In genomic region chr1:1539310-1540014, GRCh38 we compare ENCODE assay signal across 11 cellular contexts. TPM values are rescaled to one million over a fixed set of nuclear protein-coding genes. Genes with fewer than 3 reads are reported as not detected.
A peak's percentile ranks its signal among the peaks of the same experiment; 100 is the strongest.
DNase-seq lines count a peak whose midpoint lies in the region; ATAC-seq, FAIRE-seq and TF ChIP-seq lines count a peak whose summit lies in the region.
"Had no signal": no experiment of that assay in that cellular context is flagged by ENCODE, and none has a peak within 500 bp of the region (broad histone marks: within the 10 kb centered on the region; RNA-seq: fewer than 3 reads in every experiment).

No MANE protein-coding gene starts in this region.

- POLR2A ChIA-PET in GM12878 (lab: Charles Lee), result no interaction called here

- SMC1A ChIA-PET in GM12878 (lab: Charles Lee; ENCODE audit: uncharacterized antibody, unreplicated experiment), result no interaction called here

- H3K36me3 ChIP-seq in GM12878 (ENCODE audit: control insufficient read depth in 2 of 2, insufficient read depth in 2 of 2, low read length in 1 of 2), result no peaks in the 10 kb centered on the region; a peak in 2 of 4 replicates
- peaks cover 0 to 39% (median 26%) of the 10 kb centered on the region in 5 donors for H3K36me3 ChIP-seq in subcutaneous abdominal adipose tissue (ENCODE audit: control insufficient read depth in 5 of 5, insufficient read depth in 5 of 5, low read length in 5 of 5)

- H3K27ac ChIP-seq in GM12878 (ENCODE audit: control insufficient read depth, insufficient read depth) (no peak overlapping the region), subcutaneous abdominal adipose tissue (ENCODE audit: low read depth, low read length) (no peak overlapping the region)
- H3K27ac ChIP-seq: PC-9 had no signal

- H2AFZ ChIP-seq in GM12878 (ENCODE audit: control insufficient read depth, low read depth, low read length), result no peak overlapping the region
- H2AFZ ChIP-seq: PC-9 had no signal

- no peak for FAIRE-seq in GM12878 (lab: Jason Lieb, UNC)
- FAIRE-seq: A204.1 had no signal

- TF ChIP-seq POLR2A in GM12878 (IDR thresholded peaks at IDR 0.05; ENCODE audit: low read depth, low read length) (no peak), GM18505 (IDR thresholded peaks at IDR 0.05; ENCODE audit: borderline replicate concordance, extremely low read depth, insufficient read depth, insufficient read length) (no peak)

- no peaks in the 10 kb centered on the region for H3K27me3 ChIP-seq in GM12878 (replicated peaks in 1 of 2; ENCODE audit: control insufficient read depth in 2 of 2, insufficient read depth in 2 of 2, low read length in 1 of 2)
- H3K27me3 ChIP-seq in subcutaneous abdominal adipose tissue (ENCODE audit: control insufficient read depth in 5 of 5, insufficient read depth in 4 of 5, low read length in 5 of 5), result no peaks in the 10 kb centered on the region

- ATAC-seq in GM12878, result no peak
- ATAC-seq in GM18505 (IDR thresholded peaks at IDR 0.05; ENCODE audit: unreplicated experiment), result no peak
- no peak for ATAC-seq in GM21576 (IDR thresholded peaks at IDR 0.05; ENCODE audit: unreplicated experiment)

- RAD21 ChIA-PET in GM12878 (lab: Charles Lee; ENCODE audit: unreplicated experiment), result no interaction called here

- no peaks in the 10 kb centered on the region for H3K79me2 ChIP-seq in GM12878 (ENCODE audit: control insufficient read depth, insufficient read depth, low read length)

- H3K9me3 ChIP-seq in GM12878 (replicated peaks; ENCODE audit: control insufficient read depth, insufficient read depth, low read length), result no peaks in the 10 kb centered on the region
- no peaks in the 10 kb centered on the region for H3K9me3 ChIP-seq in subcutaneous abdominal adipose tissue (ENCODE audit: control insufficient read depth in 5 of 5, low read length in 5 of 5)

- H3K4me3 ChIP-seq in GM12878 (no peak overlapping the region), subcutaneous abdominal adipose tissue (ENCODE audit: low read depth in 1 of 5, low read length in 5 of 5) (peak overlapping the region in 4 of 5 donors; percentile 39 to 56 (median 55))
- H3K4me3 ChIP-seq: PC-9 had no signal

- in situ Hi-C loops in GM12878 (cut with MboI), result no loop called here

- CTCF ChIA-PET in GM12878 (lab: Yijun Ruan, JAX), result no interaction called here

- BruUV-seq in GM12878 (replicated peaks; lab: Mats Ljungman, UMichigan), result no TSS peak

- no peak overlapping the region for H3K4me2 ChIP-seq in GM12878 (ENCODE audit: control insufficient read depth, insufficient read depth)
- H3K4me2 ChIP-seq: PC-9 had no signal

- H3K9ac ChIP-seq in GM12878 (ENCODE audit: control insufficient read depth, insufficient read depth, low read length) (no peak overlapping the region), subcutaneous abdominal adipose tissue (ENCODE audit: low read length in 5 of 5) (peak overlapping the region in 1 of 5 donors; percentile 21)

- intact Hi-C loops in GM12878 (cut with micrococcal nuclease; ENCODE audit: unreplicated experiment), result no loop called here

- peak; percentile 10 for DNase-seq in NCI-H2196 (lab: John Stamatoyannopoulos, UW; ENCODE audit: unreplicated experiment)
- no peak for DNase-seq in NCI-H2196 treated with DMSO at 0.1 percent for 48 hours (lab: John Stamatoyannopoulos, UW; ENCODE audit: unreplicated experiment)
- no peak for DNase-seq in GM12878 (ENCODE audit: low read depth, low spot score)
- peak; percentile 73 for DNase-seq in iPS-NIHi7 (ENCODE audit: extremely low spot score)
- no peak for DNase-seq in NCI-H446 treated with DMSO at 0.1 percent for 48 hours (lab: John Stamatoyannopoulos, UW)
- DNase-seq: effector CD8-positive, alpha-beta T cell; PC-9 had no signal

- TF ChIP-seq RAD21 in GM12878 (IDR thresholded peaks at IDR 0.05; ENCODE audit: insufficient read depth, low read depth, low read length), result no peak

- no peak for TF ChIP-seq EP300 in GM12878 (IDR thresholded peaks at IDR 0.05; ENCODE audit: borderline replicate concordance in 1 of 2, control insufficient read depth in 1 of 2, low read depth in 2 of 2, low read length in 2 of 2)

- no peak for TF ChIP-seq CTCF in GM12878 (IDR thresholded peaks at IDR 0.05 in 2 of 3, conservative IDR thresholded peaks at IDR 0.05 in 1 of 3; ENCODE audit: control insufficient read depth in 2 of 3, extremely low read depth in 1 of 3, insufficient read depth in 1 of 3, low read depth in 3 of 3, low read length in 3 of 3)

- H4K20me1 ChIP-seq in GM12878 (ENCODE audit: control insufficient read depth, insufficient read depth), result no peaks in the 10 kb centered on the region

- 23% methylated on average over 25 of the region's 58 CpGs for WGBS in GM12878 (ENCODE audit: insufficient coverage, insufficient replicate concordance, low lambda C conversion rate, missing lambda C conversion rate)

- H3K4me1 ChIP-seq in GM12878 (ENCODE audit: control insufficient read depth, insufficient read depth, low read length), result no peaks in the 10 kb centered on the region
- H3K4me1 ChIP-seq in subcutaneous abdominal adipose tissue (ENCODE audit: control insufficient read depth in 5 of 5, insufficient read depth in 5 of 5, low read length in 5 of 5), result peaks cover 0 to 24% (median 16%) of the 10 kb centered on the region in 5 donors

TF ChIP-seq in GM12878, 131 proteins besides CTCF, POLR2A, EP300 and RAD21:
- TF ChIP-seq PAX5 (IDR thresholded peaks at IDR 0.05; ENCODE audit: borderline replicate concordance, low read depth, low read length), result 0 out of 2 replicates have a peak, but pooled peaks have one; percentile 26
- no peak for TF ChIP-seq CBX5 (IDR thresholded peaks at IDR 0.05; ENCODE audit: low read depth)

RNA-seq across cellular contexts. Expression of gene TMEM240, which starts 1.0 kb away (rescaled TPM):
- total RNA-seq in GM12878 (2013; cell fraction: nucleolus; rRNA removed), result not detected in 2 replicates
- total RNA-seq in GM12878 (2014; rRNA removed) (0.17 TPM in 1 of 2 replicates, not detected in the other), GM12878 (2014; rRNA removed; fragmentation: Illumina TruSeq; extraction: Trizol) (not detected in 2 replicates), GM12878 (2021) (0.49 TPM in 1 of 2 replicates, not detected in the other)
- not detected for polyA plus RNA-seq in GM12878 (2011; ENCODE audit: low read depth)
- polyA plus RNA-seq in GM12878 (2011; rRNA removed) (not detected in 2 replicates), GM12878 (2014; fragmentation: Illumina TruSeq; extraction: Trizol) (not detected in 2 replicates), GM12878 (2014; fragmentation: Nextera tagmentation; extraction: Ambion mirVana) (not detected), GM12878 (2014; rRNA removed) (0.32 TPM in 1 of 2 replicates, not detected in the other), GM12878 (2016; fragmentation: Nextera tagmentation; extraction: Ambion mirVana) (not detected)
- not detected in 2 replicates for polyA plus RNA-seq in GM12878 (2011; cell fraction: cytosol; rRNA removed)
- 0.27 and 0.57 TPM in 2 replicates for polyA plus RNA-seq in GM12878 (2011; cell fraction: nucleus; rRNA removed)
- polyA plus RNA-seq in GM12878 (2012), result 0.21 TPM in 1 of 2 replicates, not detected in the other
- polyA minus RNA-seq in GM12878 (2011; rRNA and poly(A)+ RNA removed), result not detected in 2 replicates
- polyA minus RNA-seq in GM12878 (2011; cell fraction: cytosol; rRNA and poly(A)+ RNA removed), result not detected in 2 replicates
- polyA minus RNA-seq in GM12878 (2011; cell fraction: nucleus; rRNA and poly(A)+ RNA removed), result not detected in 2 replicates

RNA-seq across cellular contexts. Expression of gene ATAD3A, which starts 27.5 kb away (rescaled TPM):
- total RNA-seq in GM12878 (2013; cell fraction: nucleolus; rRNA removed), result 13.0 and 24.6 TPM in 2 replicates
- total RNA-seq in GM12878 (2014; rRNA removed) (56.1 and 58.6 TPM in 2 replicates), GM12878 (2014; rRNA removed; fragmentation: Illumina TruSeq; extraction: Trizol) (16.9 and 24.6 TPM in 2 replicates), GM12878 (2021) (66.8 and 76.4 TPM in 2 replicates)
- polyA plus RNA-seq in GM12878 (2011; ENCODE audit: low read depth), result 5.4 TPM
- polyA plus RNA-seq in GM12878 (2011; rRNA removed) (6.6 and 16.2 TPM in 2 replicates), GM12878 (2014; fragmentation: Illumina TruSeq; extraction: Trizol) (0.95 and 9.0 TPM in 2 replicates), GM12878 (2014; fragmentation: Nextera tagmentation; extraction: Ambion mirVana) (1 to 10 TPM in 1 of 2 experiments, under 1 TPM in 1; 0.05 to 1.3 TPM), GM12878 (2014; rRNA removed) (53.3 and 69.0 TPM in 2 replicates), GM12878 (2016; fragmentation: Nextera tagmentation; extraction: Ambion mirVana) (10 to 100 TPM; 84.4 to 93.5 TPM)
- 24.6 and 42.6 TPM in 2 replicates for polyA plus RNA-seq in GM12878 (2011; cell fraction: cytosol; rRNA removed)
- polyA plus RNA-seq in GM12878 (2011; cell fraction: nucleus; rRNA removed), result 41.2 and 70.4 TPM in 2 replicates
- 20.3 and 26.6 TPM in 2 replicates for polyA plus RNA-seq in GM12878 (2012)
- 9.5 and 26.3 TPM in 2 replicates for polyA minus RNA-seq in GM12878 (2011; rRNA and poly(A)+ RNA removed)
- 17.2 and 17.7 TPM in 2 replicates for polyA minus RNA-seq in GM12878 (2011; cell fraction: cytosol; rRNA and poly(A)+ RNA removed)
- 8.9 and 14.9 TPM in 2 replicates for polyA minus RNA-seq in GM12878 (2011; cell fraction: nucleus; rRNA and poly(A)+ RNA removed)

RNA-seq across cellular contexts. Expression of gene SSU72, which starts 35.2 kb away (rescaled TPM):
- total RNA-seq in GM12878 (2013; cell fraction: nucleolus; rRNA removed), result 51.4 and 55.8 TPM in 2 replicates
- 61.6 and 67.8 TPM in 2 replicates for total RNA-seq in GM12878 (2014; rRNA removed)
- total RNA-seq in GM12878 (2014; rRNA removed; fragmentation: Illumina TruSeq; extraction: Trizol), result 38.1 and 42.5 TPM in 2 replicates
- 92.6 and 97.4 TPM in 2 replicates for total RNA-seq in GM12878 (2021)
- polyA plus RNA-seq in GM12878 (2011; ENCODE audit: low read depth), result 38.3 TPM
- polyA plus RNA-seq in GM12878 (2011; rRNA removed), result 46.7 and 53.3 TPM in 2 replicates
- 59.7 and 66.8 TPM in 2 replicates for polyA plus RNA-seq in GM12878 (2011; cell fraction: cytosol; rRNA removed)
- 63.3 and 72.6 TPM in 2 replicates for polyA plus RNA-seq in GM12878 (2011; cell fraction: nucleus; rRNA removed)
- 73.2 and 74.8 TPM in 2 replicates for polyA plus RNA-seq in GM12878 (2012)
- polyA plus RNA-seq in GM12878 (2014; fragmentation: Illumina TruSeq; extraction: Trizol), result 66.7 and 84.0 TPM in 2 replicates
- polyA plus RNA-seq in GM12878 (2014; fragmentation: Nextera tagmentation; extraction: Ambion mirVana), result 10 to 100 TPM; 28.6 to 60.5 TPM
- polyA plus RNA-seq in GM12878 (2014; rRNA removed), result 110 and 117 TPM in 2 replicates
- 100 to 1,000 TPM in 1 of 2 experiments, 10 to 100 TPM in 1; 67.5 to 172 TPM for polyA plus RNA-seq in GM12878 (2016; fragmentation: Nextera tagmentation; extraction: Ambion mirVana)
- 32.8 and 47.5 TPM in 2 replicates for polyA minus RNA-seq in GM12878 (2011; rRNA and poly(A)+ RNA removed)
- 24.9 and 28.1 TPM in 2 replicates for polyA minus RNA-seq in GM12878 (2011; cell fraction: cytosol; rRNA and poly(A)+ RNA removed)
- polyA minus RNA-seq in GM12878 (2011; cell fraction: nucleus; rRNA and poly(A)+ RNA removed), result 19.0 and 37.2 TPM in 2 replicates

Comparison
In these comparisons a context has a peak if more than half of its experiments do, and no peak if none do; other contexts are left out.
1. DNase-seq: peak in NCI-H2196 (single experiment) and iPS-NIHi7 (single experiment); none in NCI-H2196 treated with DMSO at 0.1 percent for 48 hours (single experiment), GM12878 (single experiment) and NCI-H446 treated with DMSO at 0.1 percent for 48 hours (single experiment).